Comparison of ENCODE assay signal across 2 cellular contexts in the genomic region with DNA sequence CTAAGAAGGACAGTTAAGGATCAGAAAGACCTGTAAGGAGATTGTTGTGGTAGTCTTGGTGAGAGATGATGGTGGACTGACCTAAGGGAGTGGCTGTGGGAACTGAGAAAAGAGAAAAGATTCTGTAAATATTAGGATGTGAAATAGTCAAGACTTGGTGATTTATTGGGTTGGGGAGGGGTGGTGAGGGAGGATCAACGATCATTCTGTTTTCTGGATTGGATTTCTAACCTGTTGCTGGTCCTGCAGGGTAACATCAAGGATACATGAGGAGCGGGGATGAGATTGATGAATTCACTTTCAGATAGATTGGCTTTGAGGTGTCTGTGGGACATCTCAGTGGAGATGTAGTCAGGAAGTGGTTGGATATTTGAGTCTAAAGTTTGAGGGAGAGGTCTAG.
TF ChIP-seq lines count a peak whose summit lies in the region.

No MANE protein-coding gene starts in this region.

TF ChIP-seq in SK-N-SH, 30 proteins besides CTCF, POLR2A, EP300 and RAD21:
- TF ChIP-seq, protein P1, sequence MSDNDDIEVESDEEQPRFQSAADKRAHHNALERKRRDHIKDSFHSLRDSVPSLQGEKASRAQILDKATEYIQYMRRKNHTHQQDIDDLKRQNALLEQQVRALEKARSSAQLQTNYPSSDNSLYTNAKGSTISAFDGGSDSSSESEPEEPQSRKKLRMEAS (IDR thresholded peaks at IDR 0.05; ENCODE audit: low read depth), result no peak
- TF ChIP-seq YY1 (IDR thresholded peaks at IDR 0.05; ENCODE audit: low read depth) (no peak), PBX3 (IDR thresholded peaks at IDR 0.05) (no peak), RXRA (IDR thresholded peaks at IDR 0.05; ENCODE audit: borderline replicate concordance, low read depth) (no peak), TCF12 (IDR thresholded peaks at IDR 0.05) (no peak), TEAD4 (IDR thresholded peaks at IDR 0.05; ENCODE audit: borderline replicate concordance, insufficient read depth) (no peak), JUND (IDR thresholded peaks at IDR 0.05) (no peak), GATA2 (CRISPR knock-in tag; IDR thresholded peaks at IDR 0.05) (no peak)
- TF ChIP-seq, protein P2, sequence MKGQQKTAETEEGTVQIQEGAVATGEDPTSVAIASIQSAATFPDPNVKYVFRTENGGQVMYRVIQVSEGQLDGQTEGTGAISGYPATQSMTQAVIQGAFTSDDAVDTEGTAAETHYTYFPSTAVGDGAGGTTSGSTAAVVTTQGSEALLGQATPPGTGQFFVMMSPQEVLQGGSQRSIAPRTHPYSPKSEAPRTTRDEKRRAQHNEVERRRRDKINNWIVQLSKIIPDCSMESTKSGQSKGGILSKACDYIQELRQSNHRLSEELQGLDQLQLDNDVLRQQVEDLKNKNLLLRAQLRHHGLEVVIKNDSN (IDR thresholded peaks at IDR 0.05; ENCODE audit: borderline replicate concordance, low read depth), result no peak
- TF ChIP-seq, protein P3, sequence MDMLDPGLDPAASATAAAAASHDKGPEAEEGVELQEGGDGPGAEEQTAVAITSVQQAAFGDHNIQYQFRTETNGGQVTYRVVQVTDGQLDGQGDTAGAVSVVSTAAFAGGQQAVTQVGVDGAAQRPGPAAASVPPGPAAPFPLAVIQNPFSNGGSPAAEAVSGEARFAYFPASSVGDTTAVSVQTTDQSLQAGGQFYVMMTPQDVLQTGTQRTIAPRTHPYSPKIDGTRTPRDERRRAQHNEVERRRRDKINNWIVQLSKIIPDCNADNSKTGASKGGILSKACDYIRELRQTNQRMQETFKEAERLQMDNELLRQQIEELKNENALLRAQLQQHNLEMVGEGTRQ (IDR thresholded peaks at IDR 0.05; ENCODE audit: borderline replicate concordance, low read depth, low read length), result no peak

TF ChIP-seq in SK-N-SH treated with all-trans-retinoic acid at 6 μM for 48 hours, 23 proteins besides CTCF, POLR2A, EP300 and RAD21:
- no peak for TF ChIP-seq ZFP30 (CRISPR knock-in tag; IDR thresholded peaks at IDR 0.05)
- TF ChIP-seq, protein P4, sequence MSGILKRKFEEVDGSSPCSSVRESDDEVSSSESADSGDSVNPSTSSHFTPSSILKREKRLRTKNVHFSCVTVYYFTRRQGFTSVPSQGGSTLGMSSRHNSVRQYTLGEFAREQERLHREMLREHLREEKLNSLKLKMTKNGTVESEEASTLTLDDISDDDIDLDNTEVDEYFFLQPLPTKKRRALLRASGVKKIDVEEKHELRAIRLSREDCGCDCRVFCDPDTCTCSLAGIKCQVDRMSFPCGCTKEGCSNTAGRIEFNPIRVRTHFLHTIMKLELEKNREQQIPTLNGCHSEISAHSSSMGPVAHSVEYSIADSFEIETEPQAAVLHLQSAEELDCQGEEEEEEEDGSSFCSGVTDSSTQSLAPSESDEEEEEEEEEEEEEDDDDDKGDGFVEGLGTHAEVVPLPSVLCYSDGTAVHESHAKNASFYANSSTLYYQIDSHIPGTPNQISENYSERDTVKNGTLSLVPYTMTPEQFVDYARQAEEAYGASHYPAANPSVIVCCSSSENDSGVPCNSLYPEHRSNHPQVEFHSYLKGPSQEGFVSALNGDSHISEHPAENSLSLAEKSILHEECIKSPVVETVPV (CRISPR knock-in tag; IDR thresholded peaks at IDR 0.05), result no peak
- TF ChIP-seq ZFP3 (CRISPR knock-in tag; IDR thresholded peaks at IDR 0.05), result no peak
- no peak for TF ChIP-seq GLIS3 (CRISPR knock-in tag; IDR thresholded peaks at IDR 0.05)
- TF ChIP-seq ISL1 (CRISPR knock-in tag; IDR thresholded peaks at IDR 0.05), result no peak
- no peak for TF ChIP-seq ESRRG (CRISPR knock-in tag; IDR thresholded peaks at IDR 0.05)
- TF ChIP-seq TOX (CRISPR knock-in tag; IDR thresholded peaks at IDR 0.05; ENCODE audit: borderline replicate concordance), result no peak
- TF ChIP-seq ZNF8 (CRISPR knock-in tag; IDR thresholded peaks at IDR 0.05), result no peak
- TF ChIP-seq, protein P5, sequence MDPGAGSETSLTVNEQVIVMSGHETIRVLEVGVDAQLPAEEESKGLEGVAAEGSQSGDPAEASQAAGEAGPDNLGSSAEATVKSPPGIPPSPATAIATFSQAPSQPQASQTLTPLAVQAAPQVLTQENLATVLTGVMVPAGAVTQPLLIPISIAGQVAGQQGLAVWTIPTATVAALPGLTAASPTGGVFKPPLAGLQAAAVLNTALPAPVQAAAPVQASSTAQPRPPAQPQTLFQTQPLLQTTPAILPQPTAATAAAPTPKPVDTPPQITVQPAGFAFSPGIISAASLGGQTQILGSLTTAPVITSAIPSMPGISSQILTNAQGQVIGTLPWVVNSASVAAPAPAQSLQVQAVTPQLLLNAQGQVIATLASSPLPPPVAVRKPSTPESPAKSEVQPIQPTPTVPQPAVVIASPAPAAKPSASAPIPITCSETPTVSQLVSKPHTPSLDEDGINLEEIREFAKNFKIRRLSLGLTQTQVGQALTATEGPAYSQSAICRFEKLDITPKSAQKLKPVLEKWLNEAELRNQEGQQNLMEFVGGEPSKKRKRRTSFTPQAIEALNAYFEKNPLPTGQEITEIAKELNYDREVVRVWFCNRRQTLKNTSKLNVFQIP (CRISPR knock-in tag; IDR thresholded peaks at IDR 0.05; ENCODE audit: borderline replicate concordance, low read depth), result no peak
